Comparison of ENCODE assay signal across 22 cellular contexts in genomic region chr5:151952233-151952632, GRCh38. TPM values are rescaled to one million over a fixed set of nuclear protein-coding genes. Genes with fewer than 3 reads are reported as not detected.
DNase-seq lines count a peak whose midpoint lies in the region; ATAC-seq, FAIRE-seq and TF ChIP-seq lines count a peak whose summit lies in the region.
"Had no signal": no experiment of that assay in that cellular context is flagged by ENCODE, and none has a peak within 500 bp of the region (broad histone marks: within the 10 kb centered on the region; RNA-seq: fewer than 3 reads in every experiment).

No MANE protein-coding gene starts in this region.

- ATAC-seq in GM18861 (IDR thresholded peaks at IDR 0.05; ENCODE audit: unreplicated experiment): peak; percentile 65
- ATAC-seq in GM19463 (IDR thresholded peaks at IDR 0.05; ENCODE audit: unreplicated experiment): peak; percentile 36
- 0 out of 3 replicates have a peak, but pooled peaks have one; percentile 24 for ATAC-seq in GM12878
- ATAC-seq in activated T-cell treated with anti-CD3 and anti-CD28 coated beads, Interleukin-2, amount 50 U/mL, for 4 hours: no peak
- ATAC-seq: A549; CD8-positive, alpha-beta T cell; HCT116; K562 had no signal

- BruUV-seq in GM12878 (replicated peaks; lab: Mats Ljungman, UMichigan): no TSS peak

- no peaks in the 10 kb centered on the region for H4K20me1 ChIP-seq in GM12878 (ENCODE audit: control insufficient read depth, insufficient read depth)

- H3K36me3 ChIP-seq in GM12878 (ENCODE audit: control insufficient read depth in 2 of 2, insufficient read depth in 2 of 2, low read length in 1 of 2) (no peaks in the 10 kb centered on the region), endodermal cell (ENCODE audit: control insufficient read depth, insufficient read depth, low read length) (no peaks in the 10 kb centered on the region)
- H3K36me3 ChIP-seq: BE2C had no signal

- H3K4me3 ChIP-seq in GM12878: no peak overlapping the region
- H3K4me3 ChIP-seq in endodermal cell (ENCODE audit: low read length): no peak overlapping the region
- H3K4me3 ChIP-seq: A549, GM23248, K562 had no signal

- H3K4me2 ChIP-seq in GM12878 (ENCODE audit: control insufficient read depth, insufficient read depth): no peak overlapping the region
- H3K4me2 ChIP-seq: A549 had no signal

- no peak overlapping the region for H3K27ac ChIP-seq in GM12878 (ENCODE audit: control insufficient read depth, insufficient read depth)
- no peak overlapping the region for H3K27ac ChIP-seq in endodermal cell (ENCODE audit: low read depth, low read length)
- H3K27ac ChIP-seq: A549, GM23248 had no signal

- H3K4me3 Mint-ChIP-seq in activated T-cell treated with anti-CD3 and anti-CD28 coated beads, Interleukin-2, amount 50 U/mL, for 4 hours: no peak overlapping the region
- H3K4me3 Mint-ChIP-seq in endodermal cell: no peak overlapping the region
- H3K4me3 Mint-ChIP-seq: CD14-positive monocyte; CD8-positive, alpha-beta T cell had no signal

- no peaks in the 10 kb centered on the region for H3K36me3 Mint-ChIP-seq in activated T-cell treated with anti-CD3 and anti-CD28 coated beads, Interleukin-2, amount 50 U/mL, for 4 hours (ENCODE audit: insufficient read depth)
- no peaks in the 10 kb centered on the region for H3K36me3 Mint-ChIP-seq in endodermal cell (ENCODE audit: low read depth)
- H3K36me3 Mint-ChIP-seq: CD14-positive monocyte; CD8-positive, alpha-beta T cell had no signal

- RAD21 ChIA-PET in GM12878 (lab: Charles Lee; ENCODE audit: unreplicated experiment): no interaction called here

- FAIRE-seq in GM12878 (lab: Jason Lieb, UNC): no peak
- FAIRE-seq: A549, D721Med, GM18507, GM19239, H54, HTR-8/SVneo, K562 had no signal

- H3K9me3 ChIP-seq in GM12878 (replicated peaks; ENCODE audit: control insufficient read depth, insufficient read depth, low read length) (no peaks in the 10 kb centered on the region), endodermal cell (ENCODE audit: control insufficient read depth, low read length) (no peaks in the 10 kb centered on the region)
- H3K9me3 ChIP-seq: A549, BE2C had no signal

- 0% methylated on average over 2 of the region's 2 CpGs for WGBS in GM12878 (ENCODE audit: insufficient coverage, insufficient replicate concordance, low lambda C conversion rate, missing lambda C conversion rate)
- WGBS in endodermal cell (ENCODE audit: insufficient coverage in 1 of 2, insufficient read length in 1 of 2), 2 experiments: 86 to 100% methylated on average over 1 to 2 of the region's 2 CpGs

- TF ChIP-seq RAD21 in GM12878 (IDR thresholded peaks at IDR 0.05; ENCODE audit: insufficient read depth, low read depth, low read length): no peak

- TF ChIP-seq POLR2A in GM12878 (IDR thresholded peaks at IDR 0.05; ENCODE audit: low read depth, low read length): no peak

- no peak for TF ChIP-seq EP300 in GM12878 (IDR thresholded peaks at IDR 0.05; ENCODE audit: borderline replicate concordance in 1 of 2, control insufficient read depth in 1 of 2, low read depth in 2 of 2, low read length in 2 of 2)

- no peak overlapping the region for H2AFZ ChIP-seq in GM12878 (ENCODE audit: control insufficient read depth, low read depth, low read length)
- H2AFZ ChIP-seq: GM23248 had no signal

- no peak overlapping the region for H3K27ac Mint-ChIP-seq in endodermal cell
- H3K27ac Mint-ChIP-seq: CD14-positive monocyte; CD8-positive, alpha-beta T cell had no signal

- H3K4me1 Mint-ChIP-seq in activated T-cell treated with anti-CD3 and anti-CD28 coated beads, Interleukin-2, amount 50 U/mL, for 4 hours (ENCODE audit: low read depth): peaks cover 67% of the 10 kb centered on the region
- H3K4me1 Mint-ChIP-seq in endodermal cell: peaks cover 15% of the 10 kb centered on the region
- H3K4me1 Mint-ChIP-seq: CD14-positive monocyte had no signal

- H3K9me3 Mint-ChIP-seq in activated T-cell treated with anti-CD3 and anti-CD28 coated beads, Interleukin-2, amount 50 U/mL, for 4 hours: no peaks in the 10 kb centered on the region
- H3K9me3 Mint-ChIP-seq in endodermal cell: no peaks in the 10 kb centered on the region
- H3K9me3 Mint-ChIP-seq: CD8-positive, alpha-beta T cell had no signal

- CTCF ChIA-PET in GM12878 (lab: Yijun Ruan, JAX): interaction anchor here (1.4 kb wide), 1 partner anchor 127 kb away, joined by 6 read pairs; no protein-coding TSS in a partner anchor

- intact Hi-C loops in GM12878 (cut with micrococcal nuclease; ENCODE audit: unreplicated experiment): no loop called here

- H3K27me3 Mint-ChIP-seq in activated T-cell treated with anti-CD3 and anti-CD28 coated beads, Interleukin-2, amount 50 U/mL, for 4 hours (ENCODE audit: low read depth): peaks cover 2% of the 10 kb centered on the region
- peaks cover 43% of the 10 kb centered on the region for H3K27me3 Mint-ChIP-seq in endodermal cell (ENCODE audit: insufficient read depth)

- H3K9ac ChIP-seq in GM12878 (ENCODE audit: control insufficient read depth, insufficient read depth, low read length) (no peak overlapping the region), endodermal cell (ENCODE audit: extremely low read depth, low read length, poor library complexity, severe bottlenecking) (no peak overlapping the region)
- H3K9ac ChIP-seq: GM23248 had no signal

- no peaks in the 10 kb centered on the region for H3K79me2 ChIP-seq in GM12878 (ENCODE audit: control insufficient read depth, insufficient read depth, low read length)

- H3K4me1 ChIP-seq in GM12878 (ENCODE audit: control insufficient read depth, insufficient read depth, low read length) (no peaks in the 10 kb centered on the region), endodermal cell (ENCODE audit: control insufficient read depth, insufficient read depth, low read length) (peaks cover 6% of the 10 kb centered on the region)
- H3K4me1 ChIP-seq: A549, BE2C had no signal

- H3K27me3 ChIP-seq in GM12878 (replicated peaks in 1 of 2; ENCODE audit: control insufficient read depth in 2 of 2, insufficient read depth in 2 of 2, low read length in 1 of 2) (no peaks in the 10 kb centered on the region; a peak in 1 of 4 replicates), endodermal cell (ENCODE audit: control insufficient read depth, insufficient read depth, low read length, poor library complexity, severe bottlenecking) (peaks cover 56% of the 10 kb centered on the region)
- H3K27me3 ChIP-seq: BE2C had no signal

- TF ChIP-seq CTCF in GM12878 (IDR thresholded peaks at IDR 0.05 in 2 of 3, conservative IDR thresholded peaks at IDR 0.05 in 1 of 3; ENCODE audit: control insufficient read depth in 2 of 3, extremely low read depth in 1 of 3, insufficient read depth in 1 of 3, low read depth in 3 of 3, low read length in 3 of 3) (no peak), endodermal cell (conservative IDR thresholded peaks at IDR 0.05) (no peak)

- SMC1A ChIA-PET in GM12878 (lab: Charles Lee; ENCODE audit: uncharacterized antibody, unreplicated experiment): interaction anchor here (1.1 to 1.3 kb wide), 2 partner anchors 10 to 14 kb away, joined by 3 read pairs; no protein-coding TSS in a partner anchor

- POLR2A ChIA-PET in GM12878 (lab: Charles Lee): no interaction called here

- DNase-seq in GM12878 (ENCODE audit: low read depth, low spot score) (no peak), NCI-H2081 treated with DMSO at 0.1 percent for 48 hours (lab: John Stamatoyannopoulos, UW) (no peak), endodermal cell (no peak)
- DNase-seq in activated T-cell treated with anti-CD3 and anti-CD28 coated beads, Interleukin-2, amount 50 U/mL, for 4 hours: no peak
- DNase-seq: BE2C; CD8-positive, alpha-beta T cell; COR-L47; GM23248; Karpas-422 had no signal

- in situ Hi-C loops in GM12878 (cut with MboI): no loop called here

TF ChIP-seq in GM12878, 131 proteins besides CTCF, POLR2A, EP300 and RAD21:
- TF ChIP-seq EED (IDR thresholded peaks at IDR 0.05; ENCODE audit: low read depth) (no peak), USF2 (IDR thresholded peaks at IDR 0.05; ENCODE audit: borderline replicate concordance, low read depth, low read length) (no peak), ETV6 (conservative IDR thresholded peaks at IDR 0.05 in 1 of 2, IDR thresholded peaks at IDR 0.05 in 1 of 2; ENCODE audit: borderline replicate concordance in 1 of 2, low read depth in 1 of 2) (no peak), RELA (IDR thresholded peaks at IDR 0.05; ENCODE audit: borderline replicate concordance, partially characterized antibody) (no peak), NFIC (IDR thresholded peaks at IDR 0.05; ENCODE audit: low read depth, low read length) (no peak), YBX1 (IDR thresholded peaks at IDR 0.05) (no peak)

RNA-seq across cellular contexts. Expression of gene GLRA1, which starts 27.6 kb away (rescaled TPM):
- not detected in 2 replicates for total RNA-seq in GM12878 (2013; cell fraction: nucleolus; rRNA removed)
- total RNA-seq in GM12878 (2014; rRNA removed): not detected in 2 replicates
- total RNA-seq in GM12878 (2014; rRNA removed; fragmentation: Illumina TruSeq; extraction: Trizol): not detected in 2 replicates
- total RNA-seq in GM12878 (2021): not detected in 2 replicates
- not detected for polyA plus RNA-seq in GM12878 (2011; ENCODE audit: low read depth)
- polyA plus RNA-seq in GM12878 (2011; rRNA removed): not detected in 2 replicates
- not detected in 2 replicates for polyA plus RNA-seq in GM12878 (2011; cell fraction: cytosol; rRNA removed)
- polyA plus RNA-seq in GM12878 (2011; cell fraction: nucleus; rRNA removed): not detected in 2 replicates
- polyA plus RNA-seq in GM12878 (2012): not detected in 2 replicates
- polyA plus RNA-seq in GM12878 (2014; fragmentation: Illumina TruSeq; extraction: Trizol): not detected in 2 replicates
- polyA plus RNA-seq in GM12878 (2014; fragmentation: Nextera tagmentation; extraction: Ambion mirVana): not detected
- not detected in 2 replicates for polyA plus RNA-seq in GM12878 (2014; rRNA removed)
- not detected for polyA plus RNA-seq in GM12878 (2016; fragmentation: Nextera tagmentation; extraction: Ambion mirVana)
- polyA minus RNA-seq in GM12878 (2011; rRNA and poly(A)+ RNA removed): not detected in 2 replicates
- polyA minus RNA-seq in GM12878 (2011; cell fraction: cytosol; rRNA and poly(A)+ RNA removed): not detected in 2 replicates
- not detected in 2 replicates for polyA minus RNA-seq in GM12878 (2011; cell fraction: nucleus; rRNA and poly(A)+ RNA removed)
- total RNA-seq in activated T-cell treated with anti-CD3 and anti-CD28 coated beads, Interleukin-2, amount 50 U/mL, for 4 hours: not detected
- not detected for total RNA-seq in endodermal cell
- polyA plus RNA-seq in endodermal cell (2013, experiment 1 of 2): 28.3 TPM
- 28.7 TPM for polyA plus RNA-seq in endodermal cell (2013, experiment 2 of 2)
- total RNA-seq: CD8-positive, alpha-beta T cell; Daoy; GM23248; K562 had no signal
- polyA plus RNA-seq: A549, AG04450, CD14-positive monocyte, GM23248, K562 had no signal

Comparison
In these comparisons a context has a peak if more than half of its experiments do, and no peak if none do; other contexts are left out.
1. ATAC-seq: peak in GM18861 (single experiment), GM19463 (single experiment) and GM12878 (single experiment); none in activated T-cell treated with anti-CD3 and anti-CD28 coated beads, Interleukin-2, amount 50 U/mL, for 4 hours (0 of 2).